15 cellular contexts compared by ENCODE assay signal in the genomic region with DNA sequence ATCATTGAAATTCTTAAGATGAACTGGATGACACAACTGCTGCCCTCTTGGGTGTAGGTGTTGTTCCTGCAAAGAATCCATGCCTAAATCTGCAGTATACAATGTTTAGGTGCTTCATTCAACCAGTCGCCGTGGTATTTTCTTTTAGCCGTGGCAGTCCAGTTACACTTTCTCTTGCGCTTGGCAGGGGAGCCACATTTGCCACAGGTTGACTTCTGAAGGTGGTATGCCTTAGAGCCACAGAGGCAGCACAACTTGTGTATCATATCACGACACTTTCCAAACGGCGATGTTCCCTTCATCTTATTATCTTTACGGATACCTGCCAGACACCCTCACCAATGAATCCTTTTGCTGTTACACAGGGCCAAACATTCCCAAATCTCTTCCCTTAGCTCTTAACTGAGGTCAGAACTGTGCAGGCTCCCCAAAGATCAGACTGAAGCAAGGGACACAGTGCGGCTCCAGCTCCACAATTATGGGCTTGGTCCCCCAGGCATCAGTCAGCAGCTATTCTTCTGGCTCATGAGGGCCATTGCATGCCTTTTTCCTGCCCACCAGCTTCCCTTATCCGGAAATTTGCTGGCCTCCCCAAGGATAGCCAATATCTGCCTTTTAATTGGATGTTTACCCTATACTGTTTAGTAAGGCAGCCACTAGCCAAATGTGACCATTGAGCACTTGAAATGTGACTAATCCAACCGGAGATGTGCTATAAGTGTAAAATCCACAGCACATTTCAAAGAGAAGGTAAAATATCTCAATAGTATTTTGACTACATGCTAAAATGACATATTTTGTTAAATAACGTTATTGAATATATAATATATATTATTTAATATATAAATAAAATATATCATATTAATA. TPM values are rescaled to one million over a fixed set of nuclear protein-coding genes. Genes with fewer than 3 reads are reported as not detected.
A peak's percentile ranks its signal among the peaks of the same experiment; 100 is the strongest.
DNase-seq lines count a peak whose midpoint lies in the region; ATAC-seq and TF ChIP-seq lines count a peak whose summit lies in the region.
"Had no signal": no experiment of that assay in that cellular context is flagged by ENCODE, and none has a peak within 500 bp of the region (broad histone marks: within the 10 kb centered on the region; RNA-seq: fewer than 3 reads in every experiment).

No MANE protein-coding gene starts in this region.

- H3K36me3 Mint-ChIP-seq in activated CD4-positive, alpha-beta T cell treated with anti-CD3 and anti-CD28 coated beads for 36 hours (ENCODE audit: low read depth) = peaks cover 21% of the 10 kb centered on the region
- peaks cover 17% of the 10 kb centered on the region for H3K36me3 Mint-ChIP-seq in WTC11

- intact Hi-C loops in activated CD4-positive, alpha-beta T cell treated with anti-CD3 and anti-CD28 coated beads for 36 hours (cut with DNase I, micrococcal nuclease) = no loop called here

- peak; percentile 29 for DNase-seq in activated CD4-positive, alpha-beta T cell treated with anti-CD3 and anti-CD28 coated beads for 36 hours
- DNase-seq in activated CD4-positive, alpha-beta T cell treated with anti-CD3 and anti-CD28 coated beads, Interleukin-2, amount 50 U/mL, for 48 hours = no peak
- DNase-seq in stimulated activated naive CD8-positive, alpha-beta T cell treated with anti-CD3 and anti-CD28 coated beads, Interleukin-15, amount 100 ng/mL, for 72 hours = no peak
- no peak for DNase-seq in stimulated activated naive CD8-positive, alpha-beta T cell treated with anti-CD3 and anti-CD28 coated beads, Interleukin-15, Interleukin-2, amounts not matched to agents 100 U/mL and 50 U/mL, for 24 hours
- no peak for DNase-seq in WTC11 (ENCODE audit: low spot score)
- DNase-seq in neuronal stem cell (ENCODE audit: low spot score) = no peak
- DNase-seq: H7, KG1, NCI-H1105 treated with DMSO at 0.1 percent for 48 hours, NCI-H526, SK-N-SH had no signal

- H2BK120ac ChIP-seq in neuronal stem cell (ENCODE audit: low read depth, low read length) = no peak overlapping the region

- H3K9me3 Mint-ChIP-seq in activated CD4-positive, alpha-beta T cell treated with anti-CD3 and anti-CD28 coated beads for 36 hours (ENCODE audit: low read depth) = peaks cover 4% of the 10 kb centered on the region
- H3K9me3 Mint-ChIP-seq in stimulated activated naive CD8-positive, alpha-beta T cell treated with anti-CD3 and anti-CD28 coated beads, Interleukin-15, amount 100 ng/mL, for 72 hours = peaks cover 0 to 12% of the 10 kb centered on the region in 2 donors
- no peaks in the 10 kb centered on the region for H3K9me3 Mint-ChIP-seq in WTC11

- H3K9ac ChIP-seq in neuronal stem cell (ENCODE audit: low read depth, low read length, poor library complexity) = no peak overlapping the region
- H3K9ac ChIP-seq: SK-N-SH had no signal

- CTCF ChIA-PET in activated CD4-positive, alpha-beta T cell treated with anti-CD3 and anti-CD28 coated beads for 36 hours (lab: Charles Lee) = interaction anchor here (0.7 kb wide), 1 partner anchor 88 kb away, joined by 4 read pairs; no protein-coding TSS in a partner anchor
- CTCF ChIA-PET in WTC11 (lab: Charles Lee) = interaction anchor here (0.5 to 1.0 kb wide), 3 partner anchors 106 to 225 kb away, joined by 3 to 4 read pairs (median 4); a partner anchor contains a TSS

- no peak overlapping the region for H3K4me3 ChIP-seq in neuronal stem cell (ENCODE audit: low read length in 2 of 2)

- H3K23ac ChIP-seq in neuronal stem cell (ENCODE audit: low read depth, low read length, poor library complexity) = no peak overlapping the region

- no peak overlapping the region for H3K4ac ChIP-seq in neuronal stem cell (ENCODE audit: low read length)

- POLR2A ChIA-PET in activated CD4-positive, alpha-beta T cell treated with anti-CD3 and anti-CD28 coated beads for 36 hours (lab: Charles Lee) = no interaction called here
- POLR2A ChIA-PET in WTC11 (lab: Charles Lee) = no interaction called here

- H2BK12ac ChIP-seq in neuronal stem cell (ENCODE audit: low read length) = no peak overlapping the region

- peaks cover 0 to 4% of the 10 kb centered on the region in 2 donors for H3K4me1 ChIP-seq in neuronal stem cell (ENCODE audit: control insufficient read depth in 2 of 2, insufficient read depth in 1 of 2, low read depth in 1 of 2, low read length in 2 of 2)

- H4K91ac ChIP-seq in neuronal stem cell (ENCODE audit: low read depth, low read length, poor library complexity) = no peak overlapping the region

- H3K79me1 ChIP-seq in neuronal stem cell (ENCODE audit: low read depth, low read length) = no peaks in the 10 kb centered on the region

- peaks cover 2 to 20% of the 10 kb centered on the region in 2 donors for H3K9me3 ChIP-seq in neuronal stem cell (replicated peaks in 1 of 2; ENCODE audit: control insufficient read depth in 2 of 2, insufficient read depth in 1 of 2, low read depth in 1 of 2, low read length in 2 of 2)

- H3K4me3 Mint-ChIP-seq in activated CD4-positive, alpha-beta T cell treated with anti-CD3 and anti-CD28 coated beads for 36 hours = no peak overlapping the region
- no peak overlapping the region for H3K4me3 Mint-ChIP-seq in stimulated activated naive CD8-positive, alpha-beta T cell treated with anti-CD3 and anti-CD28 coated beads, Interleukin-15, amount 100 ng/mL, for 72 hours
- H3K4me3 Mint-ChIP-seq in WTC11 = no peak overlapping the region
- H3K4me3 Mint-ChIP-seq: CD14-positive monocyte had no signal

- no peak overlapping the region for H2AFZ ChIP-seq in neuronal stem cell (ENCODE audit: low read length)

- H2BK15ac ChIP-seq in neuronal stem cell (ENCODE audit: low read length) = peak overlapping the region; percentile 49

- no peaks in the 10 kb centered on the region for H3K27me3 Mint-ChIP-seq in activated CD4-positive, alpha-beta T cell treated with anti-CD3 and anti-CD28 coated beads for 36 hours
- no peaks in the 10 kb centered on the region for H3K27me3 Mint-ChIP-seq in stimulated activated naive CD8-positive, alpha-beta T cell treated with anti-CD3 and anti-CD28 coated beads, Interleukin-15, amount 100 ng/mL, for 72 hours
- H3K27me3 Mint-ChIP-seq in WTC11 (ENCODE audit: low read depth) = no peaks in the 10 kb centered on the region

- H3K36me3 ChIP-seq in neuronal stem cell (replicated peaks in 1 of 2; ENCODE audit: control insufficient read depth in 2 of 2, insufficient read depth in 2 of 2, low read length in 2 of 2) = peaks cover 9 to 47% of the 10 kb centered on the region in 2 donors

- H3K14ac ChIP-seq in neuronal stem cell (ENCODE audit: low read length) = no peak overlapping the region

- peak overlapping the region; percentile 22 for H3K27ac ChIP-seq in neuronal stem cell (replicated peaks; ENCODE audit: low read length)

- H2AK5ac ChIP-seq in neuronal stem cell (ENCODE audit: low read depth, low read length) = no peak overlapping the region

- peak overlapping the region; percentile 43 for H4K8ac ChIP-seq in neuronal stem cell (ENCODE audit: low read depth, low read length)

- H3K18ac ChIP-seq in neuronal stem cell (ENCODE audit: low read length) = peak overlapping the region; percentile 35

- TF ChIP-seq CTCF in WTC11 (IDR thresholded peaks at IDR 0.05) = no peak

- peak; percentile 71 for ATAC-seq in activated CD4-positive, alpha-beta T cell treated with anti-CD3 and anti-CD28 coated beads for 36 hours
- peak; percentile 70 for ATAC-seq in stimulated activated naive CD8-positive, alpha-beta T cell treated with anti-CD3 and anti-CD28 coated beads, Interleukin-15, amount 100 ng/mL, for 72 hours
- no peak for ATAC-seq in stimulated activated naive CD8-positive, alpha-beta T cell treated with anti-CD3 and anti-CD28 coated beads, Interleukin-15, Interleukin-2, amounts not matched to agents 100 U/mL and 50 U/mL, for 24 hours
- ATAC-seq in WTC11 (no peak), GM21723 (IDR thresholded peaks at IDR 0.05; ENCODE audit: unreplicated experiment) (no peak), GM19395 (IDR thresholded peaks at IDR 0.05; ENCODE audit: unreplicated experiment) (no peak)

- H3K4me1 Mint-ChIP-seq in activated CD4-positive, alpha-beta T cell treated with anti-CD3 and anti-CD28 coated beads for 36 hours = no peaks in the 10 kb centered on the region
- no peaks in the 10 kb centered on the region for H3K4me1 Mint-ChIP-seq in stimulated activated naive CD8-positive, alpha-beta T cell treated with anti-CD3 and anti-CD28 coated beads, Interleukin-15, amount 100 ng/mL, for 72 hours
- no peaks in the 10 kb centered on the region for H3K4me1 Mint-ChIP-seq in WTC11

- H3K4me2 ChIP-seq in neuronal stem cell (ENCODE audit: insufficient read depth, low read length, poor library complexity, severe bottlenecking) = no peak overlapping the region
- H3K4me2 ChIP-seq: SK-N-SH had no signal

- WGBS in neuronal stem cell (ENCODE audit: extremely low coverage in 2 of 2, insufficient read length in 2 of 2, insufficient replicate concordance in 1 of 2), 2 donors = no CpG with 5 or more reads among the region's 12 CpGs

- H3K27ac Mint-ChIP-seq in activated CD4-positive, alpha-beta T cell treated with anti-CD3 and anti-CD28 coated beads for 36 hours = no peak overlapping the region
- no peak overlapping the region for H3K27ac Mint-ChIP-seq in stimulated activated naive CD8-positive, alpha-beta T cell treated with anti-CD3 and anti-CD28 coated beads, Interleukin-15, amount 100 ng/mL, for 72 hours
- peak overlapping the region; percentile 62; the same call in 1 of the 2 replicates for H3K27ac Mint-ChIP-seq in WTC11

- H3K27me3 ChIP-seq in neuronal stem cell (ENCODE audit: control insufficient read depth in 3 of 3, insufficient read depth in 3 of 3, low read depth in 1 of 3, low read length in 3 of 3) = peaks cover 0 to 2% (median 0%) of the 10 kb centered on the region in 3 experiments

- peak overlapping the region; percentile 75 for H2BK5ac ChIP-seq in neuronal stem cell (ENCODE audit: low read length)

TF ChIP-seq in WTC11, 78 proteins besides CTCF, POLR2A, EP300 and RAD21:
- TF ChIP-seq KAT7 (CRISPR knock-in tag; IDR thresholded peaks at IDR 0.05; ENCODE audit: borderline replicate concordance) = no peak
- peak; percentile 70; the same call in 1 of the 2 replicates for TF ChIP-seq HMGA2 (CRISPR knock-in tag; IDR thresholded peaks at IDR 0.05)
- TF ChIP-seq ATF1 (CRISPR knock-in tag; IDR thresholded peaks at IDR 0.05) = no peak
- no peak for TF ChIP-seq SOX15 (CRISPR knock-in tag; IDR thresholded peaks at IDR 0.05)
- no peak for TF ChIP-seq ZNF396 (CRISPR knock-in tag; IDR thresholded peaks at IDR 0.05; ENCODE audit: borderline replicate concordance)

RNA-seq across cellular contexts. Expression of a gene that starts 50.7 kb away (rescaled TPM):
- 10 to 100 TPM; 44.4 to 61.8 TPM for total RNA-seq in activated CD4-positive, alpha-beta T cell treated with anti-CD3 and anti-CD28 coated beads for 36 hours
- 20.4 to 23.3 TPM (median 21.3 TPM) in 3 replicates for total RNA-seq in WTC11 (2021)
- polyA plus RNA-seq in neuronal stem cell (2013, experiment 1 of 2) = 20.2 TPM
- 20.8 TPM for polyA plus RNA-seq in neuronal stem cell (2013, experiment 2 of 2)

RNA-seq across cellular contexts. Expression of a gene that starts 50.9 kb away (rescaled TPM):
- total RNA-seq in activated CD4-positive, alpha-beta T cell treated with anti-CD3 and anti-CD28 coated beads for 36 hours = under 1 TPM in 1 of 2 experiments, not detected in 1; 0.05 TPM
- 18.2 to 24.3 TPM (median 20.9 TPM) in 3 replicates for total RNA-seq in WTC11 (2021)
- 481 TPM for polyA plus RNA-seq in neuronal stem cell (2013, experiment 1 of 2)
- polyA plus RNA-seq in neuronal stem cell (2013, experiment 2 of 2) = 461 TPM
- total RNA-seq: M059J had no signal
- polyA plus RNA-seq: CD14-positive monocyte had no signal

Comparison
In these comparisons a context has a peak if more than half of its experiments do, and no peak if none do; other contexts are left out.
1. ATAC-seq: peak in activated CD4-positive, alpha-beta T cell treated with anti-CD3 and anti-CD28 coated beads for 36 hours (single experiment) and stimulated activated naive CD8-positive, alpha-beta T cell treated with anti-CD3 and anti-CD28 coated beads, Interleukin-15, amount 100 ng/mL, for 72 hours (single experiment); none in stimulated activated naive CD8-positive, alpha-beta T cell treated with anti-CD3 and anti-CD28 coated beads, Interleukin-15, Interleukin-2, amounts not matched to agents 100 U/mL and 50 U/mL, for 24 hours (single experiment), WTC11 (single experiment), GM21723 (single experiment) and GM19395 (single experiment).
2. RNA of a gene that starts 50.9 kb away (total RNA-seq): 18.2 to 24.3 TPM in WTC11; 0.05 TPM in activated CD4-positive, alpha-beta T cell treated with anti-CD3 and anti-CD28 coated beads for 36 hours; every median in the first group is over 10 times any median in the second.